In the genomic region with DNA sequence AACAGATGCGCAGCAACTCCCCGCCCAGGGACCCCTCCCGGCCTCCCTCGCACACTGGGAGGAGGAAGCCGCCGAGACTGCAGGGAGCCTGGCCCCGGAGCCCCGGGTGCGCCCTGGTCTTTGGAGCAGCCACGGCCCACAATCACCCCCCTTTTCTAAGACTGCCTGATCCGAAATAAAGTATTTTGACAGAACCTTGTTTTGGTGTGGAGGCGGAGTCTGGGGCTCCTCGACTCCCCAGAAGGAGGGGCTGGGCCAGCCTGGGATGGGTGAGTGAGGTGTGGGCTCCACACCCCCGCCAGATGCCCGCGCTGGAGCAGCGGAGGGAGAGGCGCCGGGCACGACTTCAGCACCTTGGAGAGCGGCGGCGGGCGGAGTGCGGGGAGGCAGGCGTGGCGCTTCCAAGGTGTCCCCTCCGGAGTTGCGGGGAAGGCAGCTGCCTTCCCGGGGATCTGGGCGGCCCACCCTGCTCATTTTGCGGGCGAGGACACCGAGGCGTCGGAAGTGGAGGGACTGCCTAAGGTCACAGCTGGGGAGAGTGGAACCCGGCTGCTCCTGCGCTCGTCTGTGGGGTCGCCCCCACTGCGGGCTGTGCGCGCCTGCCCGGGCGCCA, we compare ENCODE assay signal across 1 cellular context.
TF ChIP-seq lines count a peak whose summit lies in the region.

No MANE protein-coding gene starts in this region.

TF ChIP-seq in K562, 482 proteins besides CTCF, POLR2A, EP300 and RAD21 (continues in another document):
- no peak for TF ChIP-seq ZFP30 (CRISPR knock-in tag; IDR thresholded peaks at IDR 0.05; ENCODE audit: borderline replicate concordance)
- TF ChIP-seq, protein P1, sequence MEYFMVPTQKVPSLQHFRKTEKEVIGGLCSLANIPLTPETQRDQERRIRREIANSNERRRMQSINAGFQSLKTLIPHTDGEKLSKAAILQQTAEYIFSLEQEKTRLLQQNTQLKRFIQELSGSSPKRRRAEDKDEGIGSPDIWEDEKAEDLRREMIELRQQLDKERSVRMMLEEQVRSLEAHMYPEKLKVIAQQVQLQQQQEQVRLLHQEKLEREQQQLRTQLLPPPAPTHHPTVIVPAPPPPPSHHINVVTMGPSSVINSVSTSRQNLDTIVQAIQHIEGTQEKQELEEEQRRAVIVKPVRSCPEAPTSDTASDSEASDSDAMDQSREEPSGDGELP (CRISPR knock-in tag; IDR thresholded peaks at IDR 0.05; ENCODE audit: borderline replicate concordance): peak; percentile 74; the same call in 1 of the 2 replicates
- no peak for TF ChIP-seq TEAD1 (CRISPR knock-in tag; IDR thresholded peaks at IDR 0.05)
- peak; percentile 45; the same call in 1 of the 2 replicates for TF ChIP-seq CXXC5 (CRISPR knock-in tag; IDR thresholded peaks at IDR 0.05)
- TF ChIP-seq MTA3 (IDR thresholded peaks at IDR 0.05; ENCODE audit: borderline replicate concordance): 0 out of 2 replicates have a peak, but pooled peaks have one; percentile 44
- peak; percentile 72 for TF ChIP-seq ZNF263 (CRISPR knock-in tag; IDR thresholded peaks at IDR 0.05; ENCODE audit: borderline replicate concordance)
- TF ChIP-seq ZNF76 (CRISPR knock-in tag; IDR thresholded peaks at IDR 0.05; ENCODE audit: borderline replicate concordance): no peak
- peak; percentile 70; the same call in 1 of the 2 replicates for TF ChIP-seq NR3C1 (CRISPR knock-in tag; IDR thresholded peaks at IDR 0.05)
- TF ChIP-seq, protein P2, sequence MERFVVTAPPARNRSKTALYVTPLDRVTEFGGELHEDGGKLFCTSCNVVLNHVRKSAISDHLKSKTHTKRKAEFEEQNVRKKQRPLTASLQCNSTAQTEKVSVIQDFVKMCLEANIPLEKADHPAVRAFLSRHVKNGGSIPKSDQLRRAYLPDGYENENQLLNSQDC (CRISPR knock-in tag; IDR thresholded peaks at IDR 0.05): no peak
- no peak for TF ChIP-seq ZNF133 (CRISPR knock-in tag; IDR thresholded peaks at IDR 0.05)
- peak; percentile 58; the same call in 1 of the 2 replicates for TF ChIP-seq ZNF12 (CRISPR knock-in tag; IDR thresholded peaks at IDR 0.05)
- TF ChIP-seq, protein P3, sequence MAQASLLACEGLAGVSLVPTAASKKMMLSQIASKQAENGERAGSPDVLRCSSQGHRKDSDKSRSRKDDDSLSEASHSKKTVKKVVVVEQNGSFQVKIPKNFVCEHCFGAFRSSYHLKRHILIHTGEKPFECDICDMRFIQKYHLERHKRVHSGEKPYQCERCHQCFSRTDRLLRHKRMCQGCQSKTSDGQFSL (CRISPR knock-in tag; IDR thresholded peaks at IDR 0.05): peak; percentile 62; the same call in 1 of the 2 replicates
- TF ChIP-seq, protein P3 (tag; IDR thresholded peaks at IDR 0.05): no peak
- no peak for TF ChIP-seq NONO (IDR thresholded peaks at IDR 0.05; ENCODE audit: low read depth in 2 of 2, low read length in 1 of 2)
- TF ChIP-seq, protein P4, sequence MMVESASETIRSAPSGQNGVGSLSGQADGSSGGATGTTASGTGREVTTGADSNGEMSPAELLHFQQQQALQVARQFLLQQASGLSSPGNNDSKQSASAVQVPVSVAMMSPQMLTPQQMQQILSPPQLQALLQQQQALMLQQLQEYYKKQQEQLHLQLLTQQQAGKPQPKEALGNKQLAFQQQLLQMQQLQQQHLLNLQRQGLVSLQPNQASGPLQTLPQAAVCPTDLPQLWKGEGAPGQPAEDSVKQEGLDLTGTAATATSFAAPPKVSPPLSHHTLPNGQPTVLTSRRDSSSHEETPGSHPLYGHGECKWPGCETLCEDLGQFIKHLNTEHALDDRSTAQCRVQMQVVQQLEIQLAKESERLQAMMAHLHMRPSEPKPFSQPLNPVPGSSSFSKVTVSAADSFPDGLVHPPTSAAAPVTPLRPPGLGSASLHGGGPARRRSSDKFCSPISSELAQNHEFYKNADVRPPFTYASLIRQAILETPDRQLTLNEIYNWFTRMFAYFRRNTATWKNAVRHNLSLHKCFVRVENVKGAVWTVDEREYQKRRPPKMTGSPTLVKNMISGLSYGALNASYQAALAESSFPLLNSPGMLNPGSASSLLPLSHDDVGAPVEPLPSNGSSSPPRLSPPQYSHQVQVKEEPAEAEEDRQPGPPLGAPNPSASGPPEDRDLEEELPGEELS (CRISPR knock-in tag; IDR thresholded peaks at IDR 0.05; ENCODE audit: borderline replicate concordance): 0 out of 2 replicates have a peak, but pooled peaks have one; percentile 68
- no peak for TF ChIP-seq RUNX1 (IDR thresholded peaks at IDR 0.05; ENCODE audit: low read depth)
- no peak for TF ChIP-seq OTX1 (CRISPR knock-in tag; IDR thresholded peaks at IDR 0.05)
- TF ChIP-seq, protein P5, sequence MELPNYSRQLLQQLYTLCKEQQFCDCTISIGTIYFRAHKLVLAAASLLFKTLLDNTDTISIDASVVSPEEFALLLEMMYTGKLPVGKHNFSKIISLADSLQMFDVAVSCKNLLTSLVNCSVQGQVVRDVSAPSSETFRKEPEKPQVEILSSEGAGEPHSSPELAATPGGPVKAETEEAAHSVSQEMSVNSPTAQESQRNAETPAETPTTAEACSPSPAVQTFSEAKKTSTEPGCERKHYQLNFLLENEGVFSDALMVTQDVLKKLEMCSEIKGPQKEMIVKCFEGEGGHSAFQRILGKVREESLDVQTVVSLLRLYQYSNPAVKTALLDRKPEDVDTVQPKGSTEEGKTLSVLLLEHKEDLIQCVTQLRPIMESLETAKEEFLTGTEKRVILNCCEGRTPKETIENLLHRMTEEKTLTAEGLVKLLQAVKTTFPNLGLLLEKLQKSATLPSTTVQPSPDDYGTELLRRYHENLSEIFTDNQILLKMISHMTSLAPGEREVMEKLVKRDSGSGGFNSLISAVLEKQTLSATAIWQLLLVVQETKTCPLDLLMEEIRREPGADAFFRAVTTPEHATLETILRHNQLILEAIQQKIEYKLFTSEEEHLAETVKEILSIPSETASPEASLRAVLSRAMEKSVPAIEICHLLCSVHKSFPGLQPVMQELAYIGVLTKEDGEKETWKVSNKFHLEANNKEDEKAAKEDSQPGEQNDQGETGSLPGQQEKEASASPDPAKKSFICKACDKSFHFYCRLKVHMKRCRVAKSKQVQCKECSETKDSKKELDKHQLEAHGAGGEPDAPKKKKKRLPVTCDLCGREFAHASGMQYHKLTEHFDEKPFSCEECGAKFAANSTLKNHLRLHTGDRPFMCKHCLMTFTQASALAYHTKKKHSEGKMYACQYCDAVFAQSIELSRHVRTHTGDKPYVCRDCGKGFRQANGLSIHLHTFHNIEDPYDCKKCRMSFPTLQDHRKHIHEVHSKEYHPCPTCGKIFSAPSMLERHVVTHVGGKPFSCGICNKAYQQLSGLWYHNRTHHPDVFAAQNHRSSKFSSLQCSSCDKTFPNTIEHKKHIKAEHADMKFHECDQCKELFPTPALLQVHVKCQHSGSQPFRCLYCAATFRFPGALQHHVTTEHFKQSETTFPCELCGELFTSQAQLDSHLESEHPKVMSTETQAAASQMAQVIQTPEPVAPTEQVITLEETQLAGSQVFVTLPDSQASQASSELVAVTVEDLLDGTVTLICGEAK (IDR thresholded peaks at IDR 0.05): 0 out of 2 replicates have a peak, but pooled peaks have one; percentile 41
- TF ChIP-seq, protein P5 (CRISPR knock-in tag; IDR thresholded peaks at IDR 0.05): 0 out of 2 replicates have a peak, but pooled peaks have one; percentile 43
- no peak for TF ChIP-seq SAP30 (IDR thresholded peaks at IDR 0.05; ENCODE audit: borderline replicate concordance, insufficient read depth, low read depth, low read length, poor library complexity, severe bottlenecking)
- no peak for TF ChIP-seq PCBP1 (IDR thresholded peaks at IDR 0.05; ENCODE audit: low read depth, low read length, poor library complexity, severe bottlenecking)
- TF ChIP-seq YY1 (IDR thresholded peaks at IDR 0.05; ENCODE audit: borderline replicate concordance in 1 of 3, control insufficient read depth in 1 of 3, extremely low read depth in 1 of 3, insufficient read depth in 3 of 3, insufficient read length in 1 of 3, insufficient replicate concordance in 2 of 3, low read depth in 1 of 3, low read length in 2 of 3): peak in 1 of 3 experiments; percentile 24
- peak; percentile 94 for TF ChIP-seq PRMT5 (CRISPR knock-in tag; IDR thresholded peaks at IDR 0.05)
- no peak for TF ChIP-seq POLR2AphosphoS2 (IDR thresholded peaks at IDR 0.05; ENCODE audit: low read length)
- no peak for TF ChIP-seq PHF8 (IDR thresholded peaks at IDR 0.05; ENCODE audit: borderline replicate concordance, low read length)
- TF ChIP-seq SETDB1 (IDR thresholded peaks at IDR 0.05; ENCODE audit: low read length): no peak
- TF ChIP-seq, protein P6, sequence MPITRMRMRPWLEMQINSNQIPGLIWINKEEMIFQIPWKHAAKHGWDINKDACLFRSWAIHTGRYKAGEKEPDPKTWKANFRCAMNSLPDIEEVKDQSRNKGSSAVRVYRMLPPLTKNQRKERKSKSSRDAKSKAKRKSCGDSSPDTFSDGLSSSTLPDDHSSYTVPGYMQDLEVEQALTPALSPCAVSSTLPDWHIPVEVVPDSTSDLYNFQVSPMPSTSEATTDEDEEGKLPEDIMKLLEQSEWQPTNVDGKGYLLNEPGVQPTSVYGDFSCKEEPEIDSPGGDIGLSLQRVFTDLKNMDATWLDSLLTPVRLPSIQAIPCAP (CRISPR knock-in tag; IDR thresholded peaks at IDR 0.05; ENCODE audit: borderline replicate concordance): peak; percentile 34; the same call in 1 of the 2 replicates
- TF ChIP-seq, protein P7, sequence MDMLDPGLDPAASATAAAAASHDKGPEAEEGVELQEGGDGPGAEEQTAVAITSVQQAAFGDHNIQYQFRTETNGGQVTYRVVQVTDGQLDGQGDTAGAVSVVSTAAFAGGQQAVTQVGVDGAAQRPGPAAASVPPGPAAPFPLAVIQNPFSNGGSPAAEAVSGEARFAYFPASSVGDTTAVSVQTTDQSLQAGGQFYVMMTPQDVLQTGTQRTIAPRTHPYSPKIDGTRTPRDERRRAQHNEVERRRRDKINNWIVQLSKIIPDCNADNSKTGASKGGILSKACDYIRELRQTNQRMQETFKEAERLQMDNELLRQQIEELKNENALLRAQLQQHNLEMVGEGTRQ (CRISPR knock-in tag; IDR thresholded peaks at IDR 0.05): 0 out of 2 replicates have a peak, but pooled peaks have one; percentile 18
- peak; percentile 84; the same call in 1 of the 2 replicates for TF ChIP-seq ZNF224 (CRISPR knock-in tag; IDR thresholded peaks at IDR 0.05)
- 0 out of 2 replicates have a peak, but pooled peaks have one; percentile 82 for TF ChIP-seq TGIF2 (CRISPR knock-in tag; IDR thresholded peaks at IDR 0.05)
- peak; percentile 42; the same call in 1 of the 2 replicates for TF ChIP-seq CREM (IDR thresholded peaks at IDR 0.05; ENCODE audit: low read depth)
- TF ChIP-seq NRF1 (conservative IDR thresholded peaks at IDR 0.05 in 1 of 2, IDR thresholded peaks at IDR 0.05 in 1 of 2): peak in 1 of 2 experiments; percentile 10; a peak in 1 of 4 replicates
- TF ChIP-seq HNRNPL (IDR thresholded peaks at IDR 0.05; ENCODE audit: low read depth, low read length): peak; percentile 89
- TF ChIP-seq ZBTB1 (CRISPR knock-in tag; IDR thresholded peaks at IDR 0.05; ENCODE audit: borderline replicate concordance, low read depth): peak; percentile 69; the same call in 1 of the 2 replicates
- TF ChIP-seq ZNF766 (CRISPR knock-in tag; conservative IDR thresholded peaks at IDR 0.05): no peak
- no peak for TF ChIP-seq DDX20 (tag; IDR thresholded peaks at IDR 0.05; ENCODE audit: low read depth)
- no peak for TF ChIP-seq DACH1 (IDR thresholded peaks at IDR 0.05; ENCODE audit: partially characterized antibody)
- TF ChIP-seq, protein P8, sequence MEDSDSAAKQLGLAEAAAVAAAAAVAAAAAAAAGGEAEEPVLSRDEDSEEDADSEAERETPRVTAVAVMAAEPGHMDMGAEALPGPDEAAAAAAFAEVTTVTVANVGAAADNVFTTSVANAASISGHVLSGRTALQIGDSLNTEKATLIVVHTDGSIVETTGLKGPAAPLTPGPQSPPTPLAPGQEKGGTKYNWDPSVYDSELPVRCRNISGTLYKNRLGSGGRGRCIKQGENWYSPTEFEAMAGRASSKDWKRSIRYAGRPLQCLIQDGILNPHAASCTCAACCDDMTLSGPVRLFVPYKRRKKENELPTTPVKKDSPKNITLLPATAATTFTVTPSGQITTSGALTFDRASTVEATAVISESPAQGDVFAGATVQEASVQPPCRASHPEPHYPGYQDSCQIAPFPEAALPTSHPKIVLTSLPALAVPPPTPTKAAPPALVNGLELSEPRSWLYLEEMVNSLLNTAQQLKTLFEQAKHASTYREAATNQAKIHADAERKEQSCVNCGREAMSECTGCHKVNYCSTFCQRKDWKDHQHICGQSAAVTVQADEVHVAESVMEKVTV (CRISPR knock-in tag; IDR thresholded peaks at IDR 0.05): no peak
- TF ChIP-seq, protein P9, sequence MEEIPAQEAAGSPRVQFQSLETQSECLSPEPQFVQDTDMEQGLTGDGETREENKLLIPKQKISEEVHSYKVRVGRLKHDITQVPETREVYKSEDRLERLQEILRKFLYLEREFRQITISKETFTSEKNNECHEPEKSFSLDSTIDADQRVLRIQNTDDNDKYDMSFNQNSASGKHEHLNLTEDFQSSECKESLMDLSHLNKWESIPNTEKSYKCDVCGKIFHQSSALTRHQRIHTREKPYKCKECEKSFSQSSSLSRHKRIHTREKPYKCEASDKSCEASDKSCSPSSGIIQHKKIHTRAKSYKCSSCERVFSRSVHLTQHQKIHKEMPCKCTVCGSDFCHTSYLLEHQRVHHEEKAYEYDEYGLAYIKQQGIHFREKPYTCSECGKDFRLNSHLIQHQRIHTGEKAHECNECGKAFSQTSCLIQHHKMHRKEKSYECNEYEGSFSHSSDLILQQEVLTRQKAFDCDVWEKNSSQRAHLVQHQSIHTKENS (CRISPR knock-in tag; IDR thresholded peaks at IDR 0.05): no peak
- TF ChIP-seq SP2 (IDR thresholded peaks at IDR 0.05; ENCODE audit: extremely low read depth, low read depth, low read length, poor library complexity, severe bottlenecking): no peak
